In genomic region chr11:126140106-126140931, GRCh38 we compare ENCODE assay signal across 8 cellular contexts.
A peak's percentile ranks its signal among the peaks of the same experiment; 100 is the strongest.
DNase-seq lines count a peak whose midpoint lies in the region; ATAC-seq and TF ChIP-seq lines count a peak whose summit lies in the region.
"Had no signal": no experiment of that assay in that cellular context is flagged by ENCODE, and none has a peak within 500 bp of the region (broad histone marks: within the 10 kb centered on the region; RNA-seq: fewer than 3 reads in every experiment).

No MANE protein-coding gene starts in this region.

- H2BK15ac ChIP-seq in mesenchymal stem cell (ENCODE audit: low read depth, poor library complexity, severe bottlenecking) = no peak overlapping the region

- H3K79me1 ChIP-seq in mesenchymal stem cell (replicated peaks; ENCODE audit: low read length, poor library complexity, severe bottlenecking) = no peaks in the 10 kb centered on the region

- peaks cover 11% of the 10 kb centered on the region for H3K27me3 Mint-ChIP-seq in GM23338 (ENCODE audit: insufficient read depth, low read depth, poor library complexity)

- H2BK12ac ChIP-seq in mesenchymal stem cell (ENCODE audit: low read length in 2 of 2) = peak overlapping the region; percentile 85

- H3K9me3 Mint-ChIP-seq in GM23338 = no peaks in the 10 kb centered on the region

- H3K79me2 ChIP-seq in GM23338 (replicated peaks; ENCODE audit: insufficient read depth) = no peaks in the 10 kb centered on the region

- no peaks in the 10 kb centered on the region for H3F3A ChIP-seq in GM23338 (replicated peaks; ENCODE audit: low read depth)

- peak overlapping the region; percentile 91 for H4K8ac ChIP-seq in mesenchymal stem cell (ENCODE audit: low read length)

- H3K9ac ChIP-seq in mesenchymal stem cell (ENCODE audit: low read length) (peak overlapping the region; percentile 69), stomach smooth muscle (ENCODE audit: low read length in 2 of 2) (peak overlapping the region in 1 of 2 donors; percentile 36)

- H3K9me3 ChIP-seq in mesenchymal stem cell (ENCODE audit: control insufficient read depth, low read length) = no peaks in the 10 kb centered on the region
- H3K9me3 ChIP-seq in stomach smooth muscle (ENCODE audit: control insufficient read depth in 2 of 2, low read length in 2 of 2) = no peaks in the 10 kb centered on the region

- WGBS in mesenchymal stem cell = 45% methylated on average over 10 of the region's 10 CpGs

- H3K27ac Mint-ChIP-seq in GM23338 = 0 out of 2 replicates have a peak overlapping the region, but pooled peaks have one; percentile 0

- DNase-seq in GM23338 (ENCODE audit: low spot score) (no peak), amniotic epithelial cell (ENCODE audit: low read depth) (peak; percentile 67), mesenchymal stem cell (peak; percentile 70), HCEC 1CT (no peak), GF-D8 (lab: John Stamatoyannopoulos, UW) (no peak)

- no peaks in the 10 kb centered on the region for H3K36me3 ChIP-seq in GM23338 (ENCODE audit: insufficient read depth)
- H3K36me3 ChIP-seq in mesenchymal stem cell (ENCODE audit: control insufficient read depth in 1 of 2, insufficient read depth in 2 of 2, low read depth in 1 of 2, low read length in 2 of 2) = no peaks in the 10 kb centered on the region
- H3K36me3 ChIP-seq in stomach smooth muscle (ENCODE audit: control insufficient read depth in 2 of 2, insufficient read depth in 2 of 2, low read length in 2 of 2) = no peaks in the 10 kb centered on the region

- H4K91ac ChIP-seq in mesenchymal stem cell (ENCODE audit: low read length) = peak overlapping the region; percentile 39

- H3K23ac ChIP-seq in mesenchymal stem cell (ENCODE audit: low read length in 2 of 2) = peak overlapping the region in 1 of 2 experiments; percentile 9

- H3K9me2 ChIP-seq in GM23338 (ENCODE audit: insufficient read depth) = peaks cover 4% of the 10 kb centered on the region; the same call in 1 of the 2 replicates

- H3K4me3 ChIP-seq in GM23338 = peak overlapping the region; percentile 9; the same call in 1 of the 2 replicates
- H3K4me3 ChIP-seq in mesenchymal stem cell (ENCODE audit: insufficient read depth in 1 of 2, low read depth in 1 of 2, low read length in 2 of 2) = peak overlapping the region in 1 of 2 experiments; percentile 58
- H3K4me3 ChIP-seq in stomach smooth muscle (ENCODE audit: low read length in 2 of 2) = peak overlapping the region; percentile 63 to 69

- H4K20me1 ChIP-seq in GM23338 (replicated peaks; ENCODE audit: insufficient read depth) = no peaks in the 10 kb centered on the region

- H2BK5ac ChIP-seq in mesenchymal stem cell (ENCODE audit: low read depth, low read length, poor library complexity, severe bottlenecking) = no peak overlapping the region

- no peak for TF ChIP-seq CTCF in GM23338 (conservative IDR thresholded peaks at IDR 0.05; ENCODE audit: low read depth in 2 of 2)

- H3K4me1 ChIP-seq in GM23338 (ENCODE audit: insufficient read depth) (peaks cover 21% of the 10 kb centered on the region), mesenchymal stem cell (ENCODE audit: control insufficient read depth, insufficient read depth, low read depth, low read length) (peaks cover 17% of the 10 kb centered on the region), stomach smooth muscle (ENCODE audit: control insufficient read depth, insufficient read depth, low read length) (peaks cover 65% of the 10 kb centered on the region)

- H3K4me2 ChIP-seq in GM23338 = peak overlapping the region; percentile 49
- H3K4me2 ChIP-seq in mesenchymal stem cell (ENCODE audit: low read length, poor library complexity, severe bottlenecking) = no peak overlapping the region

- H3K4me3 Mint-ChIP-seq in GM23338 = no peak overlapping the region
- H3K4me3 Mint-ChIP-seq: IgD-negative memory B cell had no signal

- H2AFZ ChIP-seq in GM23338 (peak overlapping the region; percentile 86; the same call in 1 of the 2 replicates), mesenchymal stem cell (ENCODE audit: low read depth, low read length) (no peak overlapping the region)

- no peaks in the 10 kb centered on the region for H3K36me3 Mint-ChIP-seq in GM23338 (ENCODE audit: low read depth)
- H3K36me3 Mint-ChIP-seq: IgD-negative memory B cell had no signal

- peaks cover 42% of the 10 kb centered on the region for H3K4me1 Mint-ChIP-seq in GM23338
- H3K4me1 Mint-ChIP-seq: IgD-negative memory B cell had no signal

- H3K18ac ChIP-seq in mesenchymal stem cell (ENCODE audit: low read depth in 1 of 2, low read length in 2 of 2) = peak overlapping the region; percentile 67 to 83

- H3K27me3 ChIP-seq in GM23338 (ENCODE audit: insufficient read depth) (no peaks in the 10 kb centered on the region), mesenchymal stem cell (ENCODE audit: control insufficient read depth in 1 of 2, insufficient read depth in 1 of 2, low read length in 2 of 2) (peaks cover 0 to 67% of the 10 kb centered on the region in 2 experiments), stomach smooth muscle (ENCODE audit: control insufficient read depth in 1 of 2, insufficient read depth in 2 of 2, low read length in 2 of 2) (no peaks in the 10 kb centered on the region)

- no peak overlapping the region for H2AK5ac ChIP-seq in mesenchymal stem cell (ENCODE audit: low read length, severe bottlenecking)

- H2BK120ac ChIP-seq in mesenchymal stem cell (ENCODE audit: low read depth, low read length) = peak overlapping the region; percentile 27

- no peak overlapping the region for H3K14ac ChIP-seq in mesenchymal stem cell (ENCODE audit: low read length in 2 of 2)

- H3K27ac ChIP-seq in GM23338 (ENCODE audit: low read depth) (0 out of 2 replicates have a peak overlapping the region, but pooled peaks have one; percentile 15), mesenchymal stem cell (ENCODE audit: low read length, poor library complexity, severe bottlenecking) (no peak overlapping the region), stomach smooth muscle (ENCODE audit: low read length) (peak overlapping the region; percentile 87)

- ATAC-seq in GM23338 (no peak), GM21526 (IDR thresholded peaks at IDR 0.05; ENCODE audit: low FRiP score, unreplicated experiment) (no peak)

- peak overlapping the region; percentile 56 to 66 for H3K4ac ChIP-seq in mesenchymal stem cell (ENCODE audit: low read depth in 1 of 2, low read length in 2 of 2)

TF ChIP-seq in GM23338, 12 proteins besides CTCF, POLR2A, EP300 and RAD21:
- no peak for TF ChIP-seq ZNF114 (CRISPR knock-in tag; IDR thresholded peaks at IDR 0.05)
TF ChIP-seq in GM23338: peak in this region for 0.

Comparison
In these comparisons a context has a peak if more than half of its experiments do, and no peak if none do; other contexts are left out.
1. DNase-seq: peak in amniotic epithelial cell (single experiment) and mesenchymal stem cell (single experiment); none in GM23338 (single experiment), HCEC 1CT (single experiment) and GF-D8 (single experiment).